ENCODE assay signal across 8 cellular contexts in the genomic region with DNA sequence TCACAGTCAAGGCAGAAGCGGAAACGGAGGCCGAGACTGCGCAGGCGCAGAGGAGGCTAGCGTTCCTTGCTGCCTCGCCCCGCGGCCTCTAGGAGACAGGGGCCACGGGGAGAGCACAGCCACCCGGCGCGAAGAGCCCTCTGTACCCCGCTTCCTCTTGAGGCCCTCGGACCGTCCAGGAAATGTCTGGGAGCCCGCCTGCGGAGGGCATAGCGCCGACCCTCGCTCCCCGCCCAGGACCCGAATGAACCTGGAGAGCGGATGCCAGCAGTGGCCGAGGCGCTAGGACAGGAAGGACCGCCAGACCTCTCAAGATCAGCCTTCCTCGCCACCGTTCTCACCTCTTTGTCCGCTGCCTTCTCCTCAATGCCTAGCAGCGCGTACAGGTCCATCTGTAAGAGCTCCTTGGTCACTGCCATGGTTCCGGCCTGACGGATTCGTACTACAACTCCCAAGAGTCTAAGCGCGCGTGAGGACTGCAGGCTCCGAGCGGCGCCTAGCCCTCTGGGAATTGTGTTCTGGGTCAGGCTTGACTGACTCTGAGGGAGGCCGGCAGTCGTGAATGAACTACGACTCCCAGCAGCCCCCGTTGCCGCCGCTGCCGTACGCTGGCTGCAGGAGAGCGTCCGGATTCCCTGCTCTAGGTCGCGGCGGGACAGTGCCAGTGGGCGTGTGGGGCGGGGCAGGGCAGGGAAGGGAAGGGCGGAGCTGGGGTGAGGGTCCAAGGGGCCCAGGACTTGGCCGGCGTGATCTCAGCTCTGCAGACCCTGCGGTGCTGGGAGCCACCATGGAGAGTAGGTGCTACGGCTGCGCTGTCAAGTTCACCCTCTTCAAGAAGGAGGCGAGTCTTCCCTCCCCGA. TPM values are rescaled to one million over a fixed set of nuclear protein-coding genes. Genes with fewer than 3 reads are reported as not detected.
DNase-seq lines count a peak whose midpoint lies in the region; ATAC-seq and TF ChIP-seq lines count a peak whose summit lies in the region.

A gene with protein sequence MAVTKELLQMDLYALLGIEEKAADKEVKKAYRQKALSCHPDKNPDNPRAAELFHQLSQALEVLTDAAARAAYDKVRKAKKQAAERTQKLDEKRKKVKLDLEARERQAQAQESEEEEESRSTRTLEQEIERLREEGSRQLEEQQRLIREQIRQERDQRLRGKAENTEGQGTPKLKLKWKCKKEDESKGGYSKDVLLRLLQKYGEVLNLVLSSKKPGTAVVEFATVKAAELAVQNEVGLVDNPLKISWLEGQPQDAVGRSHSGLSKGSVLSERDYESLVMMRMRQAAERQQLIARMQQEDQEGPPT (minus strand): TSS at position 446 of the 860 bp plus-strand sequence. CDS start 27 bp downstream, at position 419.
ZFYVE19 (plus strand) TSS at position 62 of the 860 bp plus-strand sequence; CDS start at position 563, 501 bp downstream.

- TF ChIP-seq CTCF in GM23338 (conservative IDR thresholded peaks at IDR 0.05; ENCODE audit: low read depth in 2 of 2) = no peak

- peak within 1 kb of the TSS; percentile 97 for H3K27ac Mint-ChIP-seq in GM23338
- H3K27ac Mint-ChIP-seq in naive thymus-derived CD4-positive, alpha-beta T cell = peak within 1 kb of the TSS; percentile 84 to 98 (median 96)
- peak within 1 kb of the TSS; percentile 98 for H3K27ac Mint-ChIP-seq in stimulated activated naive B cell treated with anti-CD40 and anti-IgM and Interleukin-4, amounts not matched to agents 10 μg/mL and 1 μg/mL and 100 μg/mL, for 72 hours

- peak within 1 kb of the TSS; percentile 94 for H3K4me3 ChIP-seq in GM23338
- peak within 1 kb of the TSS; percentile 99 for H3K4me3 ChIP-seq in naive thymus-derived CD4-positive, alpha-beta T cell (ENCODE audit: low read length)

- ATAC-seq in GM23338 = peak; percentile 98
- ATAC-seq in naive thymus-derived CD4-positive, alpha-beta T cell = peak; percentile 99
- peak; percentile 96 to 97 for ATAC-seq in stimulated activated naive B cell treated with anti-CD40 and anti-IgM and Interleukin-4, amounts not matched to agents 10 μg/mL and 1 μg/mL and 100 μg/mL, for 72 hours (replicated peaks)

- peak within 1 kb of the TSS; percentile 57; the same call in 1 of the 2 replicates for H3K27ac ChIP-seq in GM23338 (ENCODE audit: low read depth)
- H3K27ac ChIP-seq in naive thymus-derived CD4-positive, alpha-beta T cell (ENCODE audit: low read depth, low read length) = peak within 1 kb of the TSS; percentile 95

- no peaks in the 10 kb centered on the region; the same call in 1 of the 2 replicates for H4K20me1 ChIP-seq in GM23338 (replicated peaks; ENCODE audit: insufficient read depth)

- peaks cover 13% of the 10 kb centered on the region for H3K27me3 Mint-ChIP-seq in GM23338 (ENCODE audit: insufficient read depth, low read depth, poor library complexity)
- no peaks in the 10 kb centered on the region for H3K27me3 Mint-ChIP-seq in naive thymus-derived CD4-positive, alpha-beta T cell
- no peaks in the 10 kb centered on the region for H3K27me3 Mint-ChIP-seq in stimulated activated naive B cell treated with anti-CD40 and anti-IgM and Interleukin-4, amounts not matched to agents 10 μg/mL and 1 μg/mL and 100 μg/mL, for 72 hours

- peaks cover 22% of the 10 kb centered on the region for H3K79me2 ChIP-seq in GM23338 (replicated peaks; ENCODE audit: insufficient read depth)

- H3K4me3 Mint-ChIP-seq in GM23338 = peak within 1 kb of the TSS; percentile 99
- peak within 1 kb of the TSS; percentile 92 to 98 (median 96) for H3K4me3 Mint-ChIP-seq in naive thymus-derived CD4-positive, alpha-beta T cell
- H3K4me3 Mint-ChIP-seq in stimulated activated naive B cell treated with anti-CD40 and anti-IgM and Interleukin-4, amounts not matched to agents 10 μg/mL and 1 μg/mL and 100 μg/mL, for 72 hours = peak within 1 kb of the TSS; percentile 89 to 91

- no peaks in the 10 kb centered on the region; the same call in 2 of the 3 replicates for H3K36me3 Mint-ChIP-seq in GM23338 (ENCODE audit: low read depth)
- peaks cover 0 to 16% (median 9%) of the 10 kb centered on the region in 5 donors for H3K36me3 Mint-ChIP-seq in naive thymus-derived CD4-positive, alpha-beta T cell
- peaks cover 14 to 22% of the 10 kb centered on the region in 2 donors for H3K36me3 Mint-ChIP-seq in stimulated activated naive B cell treated with anti-CD40 and anti-IgM and Interleukin-4, amounts not matched to agents 10 μg/mL and 1 μg/mL and 100 μg/mL, for 72 hours

- H3K4me1 Mint-ChIP-seq in GM23338 = peaks cover 16% of the 10 kb centered on the region
- H3K4me1 Mint-ChIP-seq in naive thymus-derived CD4-positive, alpha-beta T cell = peaks cover 17 to 43% (median 25%) of the 10 kb centered on the region in 7 donors
- peaks cover 13 to 21% of the 10 kb centered on the region in 2 donors for H3K4me1 Mint-ChIP-seq in stimulated activated naive B cell treated with anti-CD40 and anti-IgM and Interleukin-4, amounts not matched to agents 10 μg/mL and 1 μg/mL and 100 μg/mL, for 72 hours

- CTCF ChIA-PET in naive thymus-derived CD4-positive, alpha-beta T cell (lab: Charles Lee) = interaction anchor here (0.5 to 1.0 kb wide), 4 partner anchors 25 to 532 kb away, joined by 3 to 4 read pairs (median 3); no protein-coding TSS in a partner anchor

- peaks cover 8% of the 10 kb centered on the region; the same call in 1 of the 2 replicates for H3F3A ChIP-seq in GM23338 (replicated peaks; ENCODE audit: low read depth)

- H3K4me1 ChIP-seq in GM23338 (ENCODE audit: insufficient read depth) = peaks cover 8% of the 10 kb centered on the region; the same call in 1 of the 2 replicates
- peaks cover 14 to 16% of the 10 kb centered on the region in 2 donors for H3K4me1 ChIP-seq in naive thymus-derived CD4-positive, alpha-beta T cell (ENCODE audit: control insufficient read depth in 2 of 2, insufficient read depth in 2 of 2, low read length in 2 of 2)

- H3K9me2 ChIP-seq in GM23338 (ENCODE audit: insufficient read depth) = no peaks in the 10 kb centered on the region

- peak within 1 kb of the TSS; percentile 100 for H2AFZ ChIP-seq in GM23338

- peak; percentile 98 for DNase-seq in EH (ENCODE audit: low read depth)
- DNase-seq in GM23338 (ENCODE audit: low spot score) = peak; percentile 100
- peak; percentile 99 for DNase-seq in LHCN-M2 (ENCODE audit: low read depth)
- peak; percentile 93 for DNase-seq in RPMI8226
- peak; percentile 87 to 88 for DNase-seq in activated T-helper 1 cell treated with anti-CD3 and anti-CD28 coated beads, Interleukin-2, amount 50 U/mL, for 16 hours (ENCODE audit: low read depth in 1 of 2, low spot score in 1 of 2)
- DNase-seq in fibroblast of gingiva (ENCODE audit: low read depth) = peak; percentile 98
- peak; percentile 86 to 96 (median 91) for DNase-seq in naive thymus-derived CD4-positive, alpha-beta T cell
- peak; percentile 96 for DNase-seq in stimulated activated naive B cell treated with anti-CD40 and anti-IgM and Interleukin-4, amounts not matched to agents 10 μg/mL and 1 μg/mL and 100 μg/mL, for 72 hours

- no peaks in the 10 kb centered on the region for H3K27me3 ChIP-seq in GM23338 (ENCODE audit: insufficient read depth)
- no peaks in the 10 kb centered on the region for H3K27me3 ChIP-seq in naive thymus-derived CD4-positive, alpha-beta T cell (ENCODE audit: control insufficient read depth in 2 of 2, insufficient read depth in 2 of 2, low read length in 2 of 2)

- intact Hi-C loops in naive thymus-derived CD4-positive, alpha-beta T cell (cut with micrococcal nuclease) = loop anchor here (1.0 to 10.0 kb wide), 20 partner anchors 24 to 1025 kb away; partner anchors contain the start of genes CHAC1 (in 2 of the 2), GCHFR (in 2 of the 2), KNL1 (in 2 of the 2) and RAD51 (in 2 of the 2)

- H3K9me3 ChIP-seq in naive thymus-derived CD4-positive, alpha-beta T cell (ENCODE audit: control insufficient read depth in 2 of 3, low read length in 3 of 3) = no peaks in the 10 kb centered on the region

- no peaks in the 10 kb centered on the region for H3K9me3 Mint-ChIP-seq in GM23338
- no peaks in the 10 kb centered on the region for H3K9me3 Mint-ChIP-seq in naive thymus-derived CD4-positive, alpha-beta T cell
- no peaks in the 10 kb centered on the region for H3K9me3 Mint-ChIP-seq in stimulated activated naive B cell treated with anti-CD40 and anti-IgM and Interleukin-4, amounts not matched to agents 10 μg/mL and 1 μg/mL and 100 μg/mL, for 72 hours

- peak within 1 kb of the TSS; percentile 92 for H3K4me2 ChIP-seq in GM23338

- no peaks in the 10 kb centered on the region for H3K36me3 ChIP-seq in GM23338 (ENCODE audit: insufficient read depth)
- peaks cover 0 to 17% (median 4%) of the 10 kb centered on the region in 3 experiments for H3K36me3 ChIP-seq in naive thymus-derived CD4-positive, alpha-beta T cell (ENCODE audit: control insufficient read depth in 2 of 3, insufficient read depth in 3 of 3, low read length in 3 of 3)

- POLR2A ChIA-PET in naive thymus-derived CD4-positive, alpha-beta T cell (lab: Charles Lee) = interaction anchor here (0.9 to 2.3 kb wide), 6 partner anchors 55 to 525 kb away, joined by 3 to 14 read pairs (median 4); partner anchors contain the start of genes KNL1, NUSAP1, OIP5 and RAD51

TF ChIP-seq in GM23338, 12 proteins besides CTCF, POLR2A, EP300 and RAD21 (continues in another document):
- TF ChIP-seq NANOG (IDR thresholded peaks at IDR 0.05; ENCODE audit: borderline replicate concordance) (no peak), ETS1 (IDR thresholded peaks at IDR 0.05) (peak; percentile 98), JUNB (IDR thresholded peaks at IDR 0.05; ENCODE audit: unreplicated experiment) (no peak), CREB1 (CRISPR knock-in tag; IDR thresholded peaks at IDR 0.05; ENCODE audit: low read depth) (peak; percentile 80)

RNA-seq across cellular contexts. Expression of the first gene that starts in this region (rescaled TPM):
- 23.0 and 35.0 TPM in 2 replicates for total RNA-seq in GM23338 (2014; rRNA removed; shearing (Covaris generic))
- 77.6 and 81.6 TPM in 2 replicates for polyA plus RNA-seq in GM23338 (2016; fragmentation: Nextera tagmentation; extraction: Ambion mirVana)
- 37.0 and 44.4 TPM in 2 replicates for total RNA-seq in LHCN-M2 (2014; rRNA removed)
- polyA plus RNA-seq in LHCN-M2 (2012) = 44.5 TPM
- total RNA-seq in naive thymus-derived CD4-positive, alpha-beta T cell = 10 to 100 TPM; 28.8 to 50.9 (median 36.7) TPM
- 10 to 100 TPM; 31.0 to 35.5 TPM for polyA plus RNA-seq in naive thymus-derived CD4-positive, alpha-beta T cell

RNA-seq across cellular contexts. Expression of gene ZFYVE19, which starts in this region (rescaled TPM):
- total RNA-seq in GM23338 (2014; rRNA removed; shearing (Covaris generic)) = 22.7 and 23.5 TPM in 2 replicates
- 8.5 and 9.8 TPM in 2 replicates for polyA plus RNA-seq in GM23338 (2016; fragmentation: Nextera tagmentation; extraction: Ambion mirVana)
- total RNA-seq in LHCN-M2 (2014; rRNA removed) = 30.1 and 46.4 TPM in 2 replicates
- polyA plus RNA-seq in LHCN-M2 (2012) = 20.3 TPM
- total RNA-seq in naive thymus-derived CD4-positive, alpha-beta T cell = 10 to 100 TPM; 17.9 to 31.9 (median 30.5) TPM
- 10 to 100 TPM; 15.7 to 22.7 TPM for polyA plus RNA-seq in naive thymus-derived CD4-positive, alpha-beta T cell

Comparison
In these comparisons a context has a peak if more than half of its experiments do, and no peak if none do; other contexts are left out.
1. Peak in every context shown above with its lines: DNase-seq, ATAC-seq, H3K4me3 ChIP-seq and H3K27ac ChIP-seq.